Comparison of ENCODE assay signal across 10 cellular contexts in genomic region chr15:31265090-31265870, GRCh38.
DNase-seq lines count a peak whose midpoint lies in the region; ATAC-seq, FAIRE-seq and TF ChIP-seq lines count a peak whose summit lies in the region.
"Had no signal": no experiment of that assay in that cellular context is flagged by ENCODE, and none has a peak within 500 bp of the region (broad histone marks: within the 10 kb centered on the region; RNA-seq: fewer than 3 reads in every experiment).

No MANE protein-coding gene starts in this region.

- no peaks in the 10 kb centered on the region for H3K27me3 ChIP-seq in MM.1S (replicated peaks; ENCODE audit: insufficient read depth, low read length)
- no peaks in the 10 kb centered on the region for H3K27me3 ChIP-seq in duodenal mucosa (ENCODE audit: control insufficient read depth in 1 of 2, insufficient read depth in 2 of 2, low read length in 2 of 2)
- no peaks in the 10 kb centered on the region for H3K27me3 ChIP-seq in small intestine (ENCODE audit: control insufficient read depth in 2 of 2, insufficient read depth in 2 of 2, low read length in 2 of 2)
- H3K27me3 ChIP-seq in aorta (ENCODE audit: control insufficient read depth in 1 of 2, insufficient read depth in 2 of 2, low read length in 1 of 2) = no peaks in the 10 kb centered on the region
- H3K27me3 ChIP-seq: heart right ventricle had no signal

- no peak for ATAC-seq in aorta (ENCODE audit: low FRiP score)

- H3K9ac ChIP-seq in MM.1S (ENCODE audit: low read length) (peak overlapping the region; percentile 81), duodenal mucosa (ENCODE audit: low read depth in 1 of 2, low read length in 2 of 2) (peak overlapping the region; percentile 21 to 65)

- no peak for FAIRE-seq in small intestine (lab: Jason Lieb, UNC)
- FAIRE-seq: A204.1 had no signal

- H3K9me2 ChIP-seq in MM.1S (replicated peaks; ENCODE audit: insufficient read depth, low read length) = no peaks in the 10 kb centered on the region

- intact Hi-C loops in aorta (cut with DNase I) = no loop called here

- H3K4me3 ChIP-seq in MM.1S (ENCODE audit: low read length) = no peak overlapping the region
- peak overlapping the region; percentile 11 to 30 for H3K4me3 ChIP-seq in duodenal mucosa (ENCODE audit: low read depth in 1 of 2, low read length in 2 of 2)
- no peak overlapping the region for H3K4me3 ChIP-seq in small intestine (ENCODE audit: low read depth in 1 of 2, low read length in 2 of 2)
- H3K4me3 ChIP-seq in aorta (ENCODE audit: low read length in 2 of 2) = no peak overlapping the region
- H3K4me3 ChIP-seq: heart right ventricle had no signal

- H3K4me2 ChIP-seq in MM.1S (ENCODE audit: low read depth, low read length) = peak overlapping the region; percentile 81

- WGBS in small intestine, 3 donors = 22 to 55% (median 36%) methylated on average over 21 of the region's 21 CpGs
- WGBS in aorta, 2 donors = 94 to 95% methylated on average over 19 to 21 of the region's 21 CpGs

- H3K79me2 ChIP-seq in MM.1S (ENCODE audit: low read length) = no peaks in the 10 kb centered on the region

- no peak for TF ChIP-seq CTCF in MM.1S (IDR thresholded peaks at IDR 0.05; ENCODE audit: low read length)

- H4K20me1 ChIP-seq in MM.1S (ENCODE audit: insufficient read depth, low read length) = no peaks in the 10 kb centered on the region

- H3K9me3 ChIP-seq in MM.1S (replicated peaks; ENCODE audit: insufficient read depth, low read length) = no peaks in the 10 kb centered on the region
- H3K9me3 ChIP-seq in duodenal mucosa (ENCODE audit: control insufficient read depth in 1 of 2, low read length in 2 of 2) = no peaks in the 10 kb centered on the region
- H3K9me3 ChIP-seq in small intestine (ENCODE audit: control insufficient read depth, low read depth) = no peaks in the 10 kb centered on the region
- no peaks in the 10 kb centered on the region for H3K9me3 ChIP-seq in aorta (ENCODE audit: control insufficient read depth, low read length)
- H3K9me3 ChIP-seq: heart right ventricle had no signal

- H2AFZ ChIP-seq in MM.1S (ENCODE audit: low read length) = no peak overlapping the region

- peaks cover 53% of the 10 kb centered on the region for H3F3A ChIP-seq in MM.1S (ENCODE audit: insufficient read depth, low read length)

- H3K36me3 ChIP-seq in MM.1S (replicated peaks; ENCODE audit: insufficient read depth, low read length) (no peaks in the 10 kb centered on the region), duodenal mucosa (ENCODE audit: control insufficient read depth in 1 of 2, insufficient read depth in 2 of 2, low read length in 2 of 2) (no peaks in the 10 kb centered on the region), small intestine (ENCODE audit: control insufficient read depth in 2 of 2, insufficient read depth in 2 of 2, low read length in 2 of 2) (no peaks in the 10 kb centered on the region), aorta (ENCODE audit: control insufficient read depth in 1 of 2, insufficient read depth in 2 of 2, low read length in 1 of 2) (no peaks in the 10 kb centered on the region)
- H3K36me3 ChIP-seq: heart right ventricle had no signal

- H3K4me1 ChIP-seq in MM.1S (ENCODE audit: low read length) (peaks cover 70% of the 10 kb centered on the region), duodenal mucosa (ENCODE audit: control insufficient read depth in 1 of 2, insufficient read depth in 2 of 2, low read length in 2 of 2) (peaks cover 57 to 68% of the 10 kb centered on the region in 2 donors), small intestine (ENCODE audit: control insufficient read depth in 2 of 2, insufficient read depth in 1 of 2, low read depth in 1 of 2, low read length in 1 of 2) (peaks cover 17% of the 10 kb centered on the region in 2 donors), aorta (ENCODE audit: control insufficient read depth in 1 of 2, insufficient read depth in 2 of 2, low read length in 2 of 2) (no peaks in the 10 kb centered on the region)

- DNase-seq in NCI-H345 (lab: John Stamatoyannopoulos, UW) (peak; percentile 19), NCI-H345 treated with DMSO at 0.1 percent for 48 hours (lab: John Stamatoyannopoulos, UW; ENCODE audit: unreplicated experiment) (no peak), MM.1S (no peak), small intestine (peak; percentile 71), aorta (no peak), middle frontal gyrus (ENCODE audit: extremely low spot score, low spot score) (no peak), NCI-H446 (lab: John Stamatoyannopoulos, UW) (no peak)

- H3K27ac ChIP-seq in MM.1S (ENCODE audit: low read length) (peak overlapping the region; percentile 93), duodenal mucosa (ENCODE audit: low read depth, low read length) (peak overlapping the region; percentile 59), small intestine (ENCODE audit: low read depth in 1 of 2, low read length in 1 of 2) (peak overlapping the region; percentile 86 to 88), aorta (ENCODE audit: low read depth in 1 of 2, low read length in 2 of 2) (no peak overlapping the region)

Comparison
In these comparisons a context has a peak if more than half of its experiments do, and no peak if none do; other contexts are left out.
1. DNase-seq: peak in NCI-H345 (single experiment) and small intestine (single experiment); none in NCI-H345 treated with DMSO at 0.1 percent for 48 hours (single experiment), MM.1S (single experiment), aorta (0 of 2), middle frontal gyrus (single experiment) and NCI-H446 (0 of 2).
2. H3K27ac ChIP-seq: peak in MM.1S (single experiment), duodenal mucosa (single experiment) and small intestine (2 of 2); none in aorta (0 of 2).
3. H3K4me3 ChIP-seq: peak in duodenal mucosa (2 of 2); none in MM.1S (single experiment), small intestine (0 of 2) and aorta (0 of 2).